Comparison of ENCODE assay signal across 8 cellular contexts in genomic region chr10:6089334-6090219, GRCh38. TPM values are rescaled to one million over a fixed set of nuclear protein-coding genes. Genes with fewer than 3 reads are reported as not detected.
DNase-seq lines count a peak whose midpoint lies in the region; ATAC-seq and TF ChIP-seq lines count a peak whose summit lies in the region.

No MANE protein-coding gene starts in this region.

- H3K79me2 ChIP-seq in SK-N-SH (ENCODE audit: insufficient read depth) = peaks cover 57% of the 10 kb centered on the region

- peaks cover 36% of the 10 kb centered on the region for H3K4me1 Mint-ChIP-seq in endodermal cell
- peaks cover 52 to 80% (median 71%) of the 10 kb centered on the region in 7 donors for H3K4me1 Mint-ChIP-seq in naive thymus-derived CD4-positive, alpha-beta T cell

- H3K4me1 ChIP-seq in SK-N-SH (ENCODE audit: control insufficient read depth in 1 of 2, insufficient read depth in 2 of 2, low read depth in 1 of 2, low read length in 1 of 2) (peaks cover 13% of the 10 kb centered on the region in 2 experiments; a peak in 3 of 4 replicates), endodermal cell (ENCODE audit: control insufficient read depth, insufficient read depth, low read length) (no peaks in the 10 kb centered on the region)
- H3K4me1 ChIP-seq in naive thymus-derived CD4-positive, alpha-beta T cell (ENCODE audit: control insufficient read depth in 2 of 2, insufficient read depth in 2 of 2, low read length in 2 of 2) = peaks cover 24 to 45% of the 10 kb centered on the region in 2 donors

- H3K9me3 Mint-ChIP-seq in endodermal cell = no peaks in the 10 kb centered on the region
- H3K9me3 Mint-ChIP-seq in naive thymus-derived CD4-positive, alpha-beta T cell = peaks cover 0 to 1% (median 0%) of the 10 kb centered on the region in 11 donors

- POLR2A ChIA-PET in SK-N-SH (lab: Yijun Ruan, JAX) = no interaction called here
- POLR2A ChIA-PET in naive thymus-derived CD4-positive, alpha-beta T cell (lab: Charles Lee) = interaction anchor here (0.7 to 1.6 kb wide), 7 partner anchors 20 to 504 kb away, joined by 3 to 8 read pairs (median 3); partner anchors contain the start of gene PFKFB3

- intact Hi-C loops in naive thymus-derived CD4-positive, alpha-beta T cell (cut with micrococcal nuclease) = loop anchor here (1.0 to 10.0 kb wide), 8 partner anchors 55 to 589 kb away; partner anchors contain the start of genes GDI2 (in 2 of the 2), FBH1 (in 1 of the 2), PRKCQ (in 1 of the 2) and TASOR2 (in 1 of the 2)

- TF ChIP-seq CTCF in SK-N-SH (IDR thresholded peaks at IDR 0.05) (no peak), endodermal cell (conservative IDR thresholded peaks at IDR 0.05) (no peak)

- peaks cover 2% of the 10 kb centered on the region for H3K36me3 Mint-ChIP-seq in endodermal cell (ENCODE audit: low read depth)
- H3K36me3 Mint-ChIP-seq in naive thymus-derived CD4-positive, alpha-beta T cell = peaks cover 0 to 6% (median 0%) of the 10 kb centered on the region in 5 donors

- H3K36me3 ChIP-seq in SK-N-SH (replicated peaks in 1 of 2; ENCODE audit: control insufficient read depth in 1 of 2, insufficient read depth in 2 of 2, low read length in 1 of 2) = peaks cover 0 to 3% of the 10 kb centered on the region in 2 experiments
- peaks cover 5% of the 10 kb centered on the region for H3K36me3 ChIP-seq in endodermal cell (ENCODE audit: control insufficient read depth, insufficient read depth, low read length)
- H3K36me3 ChIP-seq in naive thymus-derived CD4-positive, alpha-beta T cell (ENCODE audit: control insufficient read depth in 2 of 3, insufficient read depth in 3 of 3, low read length in 3 of 3) = peaks cover 0 to 3% (median 0%) of the 10 kb centered on the region in 3 experiments

- no peak for TF ChIP-seq EP300 in SK-N-SH (IDR thresholded peaks at IDR 0.05; ENCODE audit: borderline replicate concordance in 1 of 2, low read depth in 1 of 2, low read length in 1 of 2)

- H2AFZ ChIP-seq in SK-N-SH (ENCODE audit: low read depth) = 0 out of 2 replicates have a peak overlapping the region, but pooled peaks have one; percentile 15

- peak overlapping the region; percentile 87 for H3K4me3 Mint-ChIP-seq in endodermal cell
- H3K4me3 Mint-ChIP-seq in naive thymus-derived CD4-positive, alpha-beta T cell = peak overlapping the region; percentile 84 to 100 (median 94)

- H3K27me3 ChIP-seq in SK-N-SH (ENCODE audit: insufficient read depth) = no peaks in the 10 kb centered on the region
- H3K27me3 ChIP-seq in endodermal cell (ENCODE audit: control insufficient read depth, insufficient read depth, low read length, poor library complexity, severe bottlenecking) = no peaks in the 10 kb centered on the region
- no peaks in the 10 kb centered on the region for H3K27me3 ChIP-seq in naive thymus-derived CD4-positive, alpha-beta T cell (ENCODE audit: control insufficient read depth in 2 of 2, insufficient read depth in 2 of 2, low read length in 2 of 2)

- H3K9me3 ChIP-seq in SK-N-SH = no peaks in the 10 kb centered on the region
- H3K9me3 ChIP-seq in endodermal cell (ENCODE audit: control insufficient read depth, low read length) = no peaks in the 10 kb centered on the region
- no peaks in the 10 kb centered on the region for H3K9me3 ChIP-seq in naive thymus-derived CD4-positive, alpha-beta T cell (ENCODE audit: control insufficient read depth in 2 of 3, low read length in 3 of 3)

- peaks cover 51% of the 10 kb centered on the region for H4K20me1 ChIP-seq in SK-N-SH (ENCODE audit: insufficient read depth)

- CTCF ChIA-PET in SK-N-SH (lab: Yijun Ruan, JAX) = interaction anchor here (0.6 to 6.0 kb wide), 10 partner anchors 11 to 316 kb away, joined by 3 to 57 read pairs (median 6); partner anchors contain the start of gene PFKFB3
- CTCF ChIA-PET in naive thymus-derived CD4-positive, alpha-beta T cell (lab: Charles Lee) = interaction anchor here (0.7 to 1.9 kb wide), 6 partner anchors 35 to 320 kb away, joined by 3 to 10 read pairs (median 4); no protein-coding TSS in a partner anchor

- H3K4me3 ChIP-seq in SK-N-SH (ENCODE audit: low read depth in 2 of 2, low read length in 1 of 2) (peak overlapping the region; percentile 89 to 90), endodermal cell (ENCODE audit: low read length) (peak overlapping the region; percentile 90)
- peak overlapping the region; percentile 85 for H3K4me3 ChIP-seq in naive thymus-derived CD4-positive, alpha-beta T cell (ENCODE audit: low read length)

- H3K9ac ChIP-seq in SK-N-SH (peak overlapping the region; percentile 86), endodermal cell (ENCODE audit: extremely low read depth, low read length, poor library complexity, severe bottlenecking) (peak overlapping the region; percentile 95)

- peak; percentile 36 for DNase-seq in activated T-cell treated with anti-CD3 and anti-CD28 coated beads, Interleukin-2, amount 50 U/mL, for 1 hour
- DNase-seq in activated T-cell treated with anti-CD3 and anti-CD28 coated beads for 4 hours = no peak
- DNase-seq in SK-N-SH = peak; percentile 59
- peak; percentile 84 for DNase-seq in endodermal cell
- DNase-seq in naive thymus-derived CD4-positive, alpha-beta T cell = peak in 6 of 9 donors; percentile 19 to 31 (median 27)
- DNase-seq in NCI-H2081 (lab: John Stamatoyannopoulos, UW) = no peak

- peak; percentile 8 for ATAC-seq in HG02973 (IDR thresholded peaks at IDR 0.05; ENCODE audit: unreplicated experiment)
- ATAC-seq in naive thymus-derived CD4-positive, alpha-beta T cell = peak; percentile 1
- no peak for ATAC-seq in GM21447 (IDR thresholded peaks at IDR 0.05; ENCODE audit: unreplicated experiment)

- H3K27me3 Mint-ChIP-seq in endodermal cell (ENCODE audit: insufficient read depth) = no peaks in the 10 kb centered on the region
- no peaks in the 10 kb centered on the region for H3K27me3 Mint-ChIP-seq in naive thymus-derived CD4-positive, alpha-beta T cell

- H3F3A ChIP-seq in SK-N-SH (replicated peaks; ENCODE audit: insufficient read depth) = peaks cover 10% of the 10 kb centered on the region

- H3K27ac ChIP-seq in SK-N-SH (ENCODE audit: low read depth in 2 of 2, low read length in 1 of 2) (peak overlapping the region; percentile 36 to 63; a peak in 3 of 4 replicates), endodermal cell (ENCODE audit: low read depth, low read length) (peak overlapping the region; percentile 88)
- H3K27ac ChIP-seq in naive thymus-derived CD4-positive, alpha-beta T cell (ENCODE audit: low read depth, low read length) = peak overlapping the region; percentile 84

- H3K4me2 ChIP-seq in SK-N-SH = peak overlapping the region; percentile 97

- TF ChIP-seq RAD21 in SK-N-SH (IDR thresholded peaks at IDR 0.05; ENCODE audit: low read length) = no peak

- no peaks in the 10 kb centered on the region for H3K9me2 ChIP-seq in SK-N-SH

- peak overlapping the region; percentile 87 for H3K27ac Mint-ChIP-seq in endodermal cell
- H3K27ac Mint-ChIP-seq in naive thymus-derived CD4-positive, alpha-beta T cell = peak overlapping the region; percentile 58 to 91 (median 82)

- 4% methylated on average over 35 of the region's 53 CpGs for WGBS in SK-N-SH (ENCODE audit: low lambda C conversion rate)
- 1 to 3% methylated on average over 13 to 53 of the region's 53 CpGs for WGBS in endodermal cell (ENCODE audit: insufficient coverage in 1 of 2, insufficient read length in 1 of 2), 2 experiments

TF ChIP-seq in SK-N-SH, 30 proteins besides CTCF, POLR2A, EP300 and RAD21 (continues in another document):
- TF ChIP-seq MXI1 (IDR thresholded peaks at IDR 0.05; ENCODE audit: low read depth, low read length) (no peak), EZH2phosphoT487 (IDR thresholded peaks at IDR 0.05; ENCODE audit: borderline replicate concordance, low read depth) (no peak), NRF1 (IDR thresholded peaks at IDR 0.05; ENCODE audit: low read depth, low read length) (no peak), RFX5 (IDR thresholded peaks at IDR 0.05; ENCODE audit: low read length) (no peak)
- TF ChIP-seq, protein P1, sequence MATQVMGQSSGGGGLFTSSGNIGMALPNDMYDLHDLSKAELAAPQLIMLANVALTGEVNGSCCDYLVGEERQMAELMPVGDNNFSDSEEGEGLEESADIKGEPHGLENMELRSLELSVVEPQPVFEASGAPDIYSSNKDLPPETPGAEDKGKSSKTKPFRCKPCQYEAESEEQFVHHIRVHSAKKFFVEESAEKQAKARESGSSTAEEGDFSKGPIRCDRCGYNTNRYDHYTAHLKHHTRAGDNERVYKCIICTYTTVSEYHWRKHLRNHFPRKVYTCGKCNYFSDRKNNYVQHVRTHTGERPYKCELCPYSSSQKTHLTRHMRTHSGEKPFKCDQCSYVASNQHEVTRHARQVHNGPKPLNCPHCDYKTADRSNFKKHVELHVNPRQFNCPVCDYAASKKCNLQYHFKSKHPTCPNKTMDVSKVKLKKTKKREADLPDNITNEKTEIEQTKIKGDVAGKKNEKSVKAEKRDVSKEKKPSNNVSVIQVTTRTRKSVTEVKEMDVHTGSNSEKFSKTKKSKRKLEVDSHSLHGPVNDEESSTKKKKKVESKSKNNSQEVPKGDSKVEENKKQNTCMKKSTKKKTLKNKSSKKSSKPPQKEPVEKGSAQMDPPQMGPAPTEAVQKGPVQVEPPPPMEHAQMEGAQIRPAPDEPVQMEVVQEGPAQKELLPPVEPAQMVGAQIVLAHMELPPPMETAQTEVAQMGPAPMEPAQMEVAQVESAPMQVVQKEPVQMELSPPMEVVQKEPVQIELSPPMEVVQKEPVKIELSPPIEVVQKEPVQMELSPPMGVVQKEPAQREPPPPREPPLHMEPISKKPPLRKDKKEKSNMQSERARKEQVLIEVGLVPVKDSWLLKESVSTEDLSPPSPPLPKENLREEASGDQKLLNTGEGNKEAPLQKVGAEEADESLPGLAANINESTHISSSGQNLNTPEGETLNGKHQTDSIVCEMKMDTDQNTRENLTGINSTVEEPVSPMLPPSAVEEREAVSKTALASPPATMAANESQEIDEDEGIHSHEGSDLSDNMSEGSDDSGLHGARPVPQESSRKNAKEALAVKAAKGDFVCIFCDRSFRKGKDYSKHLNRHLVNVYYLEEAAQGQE (IDR thresholded peaks at IDR 0.05; ENCODE audit: low read depth, low read length) = no peak

RNA-seq across cellular contexts. Expression of gene RBM17, which starts 0.7 kb away (rescaled TPM):
- 32.6 and 34.2 TPM in 2 replicates for polyA plus RNA-seq in SK-N-SH (2012; rRNA removed)
- 25.2 and 25.9 TPM in 2 replicates for polyA plus RNA-seq in SK-N-SH (2012; cell fraction: cytosol; rRNA removed)
- 94.6 and 118 TPM in 2 replicates for polyA plus RNA-seq in SK-N-SH (2012; cell fraction: nucleus; rRNA removed)
- total RNA-seq in endodermal cell = 100 to 1,000 TPM; 123 to 139 TPM
- 93.5 TPM for polyA plus RNA-seq in endodermal cell (2013, experiment 1 of 2)
- 77.6 TPM for polyA plus RNA-seq in endodermal cell (2013, experiment 2 of 2)
- 100 to 1,000 TPM; 120 to 158 (median 127) TPM for total RNA-seq in naive thymus-derived CD4-positive, alpha-beta T cell
- polyA plus RNA-seq in naive thymus-derived CD4-positive, alpha-beta T cell = 10 to 100 TPM; 66.6 to 83.0 TPM

RNA-seq across cellular contexts. Expression of gene IL2RA, which starts 27.4 kb away (rescaled TPM):
- polyA plus RNA-seq in SK-N-SH (2012; rRNA removed) = not detected in 2 replicates
- polyA plus RNA-seq in SK-N-SH (2012; cell fraction: cytosol; rRNA removed) = not detected in 2 replicates
- polyA plus RNA-seq in SK-N-SH (2012; cell fraction: nucleus; rRNA removed) = not detected in 2 replicates
- not detected for total RNA-seq in endodermal cell
- not detected for polyA plus RNA-seq in endodermal cell (2013, experiment 1 of 2)
- polyA plus RNA-seq in endodermal cell (2013, experiment 2 of 2) = not detected
- 100 to 1,000 TPM in 1 of 5 experiments, 10 to 100 TPM in 1, 1 to 10 TPM in 3; 2.5 to 266 (median 6.7) TPM for total RNA-seq in naive thymus-derived CD4-positive, alpha-beta T cell
- 1 to 10 TPM in 1 of 2 donors, under 1 TPM in 1; 0.85 to 3.0 TPM for polyA plus RNA-seq in naive thymus-derived CD4-positive, alpha-beta T cell

Comparison
In these comparisons a context has a peak if more than half of its experiments do, and no peak if none do; other contexts are left out.
1. DNase-seq: peak in activated T-cell treated with anti-CD3 and anti-CD28 coated beads, Interleukin-2, amount 50 U/mL, for 1 hour (single experiment), SK-N-SH (single experiment), endodermal cell (single experiment) and naive thymus-derived CD4-positive, alpha-beta T cell (6 of 9); none in activated T-cell treated with anti-CD3 and anti-CD28 coated beads for 4 hours (single experiment) and NCI-H2081 (0 of 2).
2. Peak in every context shown above with its lines, with median percentiles within 50 percentile points of each other: H3K27ac ChIP-seq and H3K4me3 ChIP-seq.